16 cellular contexts compared by ENCODE assay signal in the genomic region with DNA sequence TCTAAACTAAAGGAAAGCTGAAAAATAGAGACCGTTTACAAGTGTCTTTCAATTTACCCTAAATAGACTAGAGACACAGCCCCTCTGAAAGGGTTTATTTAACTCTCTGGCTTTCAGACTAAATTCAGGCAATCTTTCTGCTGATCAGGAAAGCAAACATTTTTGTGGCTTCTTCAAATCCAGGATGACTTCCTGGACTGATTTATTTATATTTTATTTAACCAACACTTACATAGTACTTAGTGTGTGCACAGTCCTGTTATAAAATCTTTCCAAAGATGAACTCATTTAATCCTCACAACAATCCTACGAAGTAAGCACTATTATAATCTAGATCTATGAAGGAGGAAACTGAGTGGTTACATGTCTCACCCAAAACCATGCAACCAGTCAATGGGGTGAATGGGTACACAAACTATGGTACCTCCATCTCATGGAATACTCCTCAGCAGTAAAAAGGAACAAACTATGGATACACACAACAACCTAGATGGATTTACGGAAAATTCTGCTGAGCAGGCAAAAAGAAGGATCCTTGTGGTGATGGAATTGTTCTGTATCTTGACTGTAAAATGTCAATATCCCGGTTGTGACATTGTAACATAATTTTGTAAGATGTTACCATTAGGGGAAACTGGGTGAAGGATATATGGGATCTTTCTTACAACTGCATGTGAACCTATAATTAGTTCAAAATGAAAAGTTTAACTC.
DNase-seq lines count a peak whose midpoint lies in the region; ATAC-seq, FAIRE-seq and TF ChIP-seq lines count a peak whose summit lies in the region.
"Had no signal": no experiment of that assay in that cellular context is flagged by ENCODE, and none has a peak within 500 bp of the region (broad histone marks: within the 10 kb centered on the region; RNA-seq: fewer than 3 reads in every experiment).

No MANE protein-coding gene starts in this region.

- no peak for TF ChIP-seq CTCF in A549 (IDR thresholded peaks at IDR 0.05)
- no peak for TF ChIP-seq CTCF in IMR-90 (conservative IDR thresholded peaks at IDR 0.05; ENCODE audit: low read depth, low read length)
- TF ChIP-seq CTCF in astrocyte of the spinal cord (IDR thresholded peaks at IDR 0.05; ENCODE audit: low read depth, low read length): no peak
- no peak for TF ChIP-seq CTCF in left lung (IDR thresholded peaks at IDR 0.05)
- TF ChIP-seq CTCF in D721Med (IDR thresholded peaks at IDR 0.05; ENCODE audit: insufficient read depth, missing control alignments): no peak

- no peak for TF ChIP-seq POLR2A in A549 (IDR thresholded peaks at IDR 0.05; ENCODE audit: low read length)
- TF ChIP-seq POLR2A in IMR-90 (IDR thresholded peaks at IDR 0.05; ENCODE audit: low read depth, low read length): no peak

- no peak overlapping the region for H2BK120ac ChIP-seq in IMR-90 (ENCODE audit: low read depth, low read length)

- H3K4me2 ChIP-seq in A549 (no peak overlapping the region), IMR-90 (ENCODE audit: low read depth, low read length) (peak overlapping the region; percentile 1; the same call in 1 of the 2 replicates)
- H3K4me2 ChIP-seq: PC-9 had no signal

- no peak overlapping the region for H4K91ac ChIP-seq in IMR-90 (ENCODE audit: insufficient read depth, low read depth, low read length)

- no peak for FAIRE-seq in A549 (lab: Jason Lieb, UNC)
- FAIRE-seq in D721Med (lab: Jason Lieb, UNC): no peak

- no peak for TF ChIP-seq EP300 in A549 (IDR thresholded peaks at IDR 0.05)

- no peak overlapping the region for H3K27ac ChIP-seq in A549
- H3K27ac ChIP-seq in IMR-90 (ENCODE audit: insufficient read depth, low read length): no peak overlapping the region
- no peak overlapping the region for H3K27ac ChIP-seq in left lung
- H3K27ac ChIP-seq: PC-9, SJCRH30 had no signal

- H3K23ac ChIP-seq in IMR-90 (ENCODE audit: low read depth, low read length): no peak overlapping the region

- 67% methylated on average over 4 of the region's 4 CpGs for WGBS in A549 (ENCODE audit: missing lambda C conversion rate)
- WGBS in IMR-90 (ENCODE audit: extremely low coverage in 2 of 2, insufficient read length in 1 of 2), 2 experiments: no CpG with 5 or more reads among the region's 4 CpGs

- H3K27me3 ChIP-seq in IMR-90 (ENCODE audit: control insufficient read depth, insufficient read depth, low read length): no peaks in the 10 kb centered on the region; the same call in none of the 2 replicates
- no peaks in the 10 kb centered on the region for H3K27me3 ChIP-seq in left lung
- H3K27me3 ChIP-seq: SJCRH30 had no signal

- H3K36me3 ChIP-seq in IMR-90 (ENCODE audit: control insufficient read depth, insufficient read depth, low read length): no peaks in the 10 kb centered on the region
- no peaks in the 10 kb centered on the region for H3K36me3 ChIP-seq in left lung
- H3K36me3 ChIP-seq: SJCRH30 had no signal

- no TSS peak for BruUV-seq in IMR-90 (replicated peaks; lab: Mats Ljungman, UMichigan)

- CTCF ChIA-PET in A549 (lab: Yijun Ruan, JAX) (no interaction called here), IMR-90 (lab: Yijun Ruan, JAX) (interaction anchor here (0.8 kb wide), 1 partner anchor 18 kb away, joined by 3 read pairs; no protein-coding TSS in a partner anchor), HEK293T (lab: Yijun Ruan, JAX) (no interaction called here)

- no peak overlapping the region for H3K9ac ChIP-seq in IMR-90 (ENCODE audit: low read depth, low read length)

- no peak overlapping the region for H3K4ac ChIP-seq in IMR-90 (ENCODE audit: low read depth, low read length)

- H3K4me3 ChIP-seq in A549 (no peak overlapping the region), IMR-90 (ENCODE audit: insufficient read depth, low read depth, low read length) (no peak overlapping the region), astrocyte of the spinal cord (ENCODE audit: low read depth, low read length) (no peak overlapping the region), left lung (no peak overlapping the region)
- H3K4me3 ChIP-seq: PC-9, SJCRH30 had no signal

- H4K5ac ChIP-seq in IMR-90 (ENCODE audit: low read depth, low read length): no peak overlapping the region; the same call in 1 of the 2 replicates

- H2BK20ac ChIP-seq in IMR-90 (ENCODE audit: low read depth, low read length): no peak overlapping the region

- no peaks in the 10 kb centered on the region for H4K20me1 ChIP-seq in IMR-90 (ENCODE audit: insufficient read depth, low read length)

- H2BK5ac ChIP-seq in IMR-90 (ENCODE audit: low read depth, low read length, poor library complexity, severe bottlenecking): no peak overlapping the region

- H3K18ac ChIP-seq in IMR-90 (ENCODE audit: low read depth, low read length): no peak overlapping the region

- no peak overlapping the region for H2AK5ac ChIP-seq in IMR-90 (ENCODE audit: low read depth, low read length)

- POLR2A ChIA-PET in A549 (lab: Yijun Ruan, JAX): no interaction called here
- POLR2A ChIA-PET in IMR-90 (lab: Charles Lee; ENCODE audit: unreplicated experiment): no interaction called here
- POLR2A ChIA-PET in HEK293T (lab: Yijun Ruan, JAX): no interaction called here

- ATAC-seq in A549 (no peak), IMR-90 (ENCODE audit: low read depth) (peak; percentile 65), left lung (peak; percentile 16)

- intact Hi-C loops in IMR-90 (cut with micrococcal nuclease) (no loop called here), left lung (cut with DNase I) (no loop called here)

- H2AFZ ChIP-seq in IMR-90 (replicated peaks; ENCODE audit: low read length, poor library complexity): no peak overlapping the region
- H2AFZ ChIP-seq: PC-9 had no signal

- in situ Hi-C loops in IMR-90 (cut with MboI; ENCODE audit: low sequenced_read_pairs): no loop called here
- in situ Hi-C loops in astrocyte of the spinal cord (cut with HindIII; ENCODE audit: low sequenced_read_pairs): no loop called here

- no peak overlapping the region; a peak in 1 of 4 replicates for H4K8ac ChIP-seq in IMR-90 (ENCODE audit: low read depth in 2 of 2, low read length in 2 of 2)

- H2AK9ac ChIP-seq in IMR-90 (replicated peaks; ENCODE audit: low read depth, low read length, poor library complexity): no peak overlapping the region

- H3K14ac ChIP-seq in IMR-90 (replicated peaks; ENCODE audit: low read depth, low read length): no peak overlapping the region

- dilution Hi-C loops in IMR-90 (cut with HindIII; ENCODE audit: low sequenced_read_pairs, unreplicated experiment): no loop called here

- TF ChIP-seq RAD21 in A549 (conservative IDR thresholded peaks at IDR 0.05 in 1 of 2, IDR thresholded peaks at IDR 0.05 in 1 of 2) (no peak), IMR-90 (IDR thresholded peaks at IDR 0.05; ENCODE audit: low read length) (no peak)

- DNase-seq in A549 (ENCODE audit: low read depth in 1 of 2, low spot score in 1 of 2) (no peak), IMR-90 (peak; percentile 24), astrocyte of the spinal cord (ENCODE audit: low read depth, low spot score) (peak; percentile 3), left lung (no peak), D721Med (ENCODE audit: insufficient read length, low spot score) (no peak), SIG-M5 treated with dmso at 0.1 percent for 504 hours (lab: John Stamatoyannopoulos, UW; ENCODE audit: unreplicated experiment) (no peak), HEK293T (ENCODE audit: extremely low spot score) (no peak)
- DNase-seq: GDM1, H9, KG1, NCI-H1417 treated with DMSO at 0.1 percent for 48 hours, NCI-H187 treated with DMSO at 0.1 percent for 48 hours, NCI-H345, NCI-H524 treated with DMSO at 0.1 percent for 48 hours, PC-9, SJCRH30 had no signal

- H3K9me1 ChIP-seq in IMR-90 (ENCODE audit: insufficient read depth, low read length): peaks cover 4% of the 10 kb centered on the region; the same call in 1 of the 2 replicates

- H3K9me3 ChIP-seq in A549 (no peaks in the 10 kb centered on the region), IMR-90 (ENCODE audit: control insufficient read depth, insufficient read depth, low read length) (no peaks in the 10 kb centered on the region), left lung (no peaks in the 10 kb centered on the region)
- H3K9me3 ChIP-seq: SJCRH30 had no signal

- H3K4me1 ChIP-seq in A549 (no peaks in the 10 kb centered on the region), IMR-90 (ENCODE audit: control insufficient read depth, insufficient read depth, low read length) (no peaks in the 10 kb centered on the region), left lung (no peaks in the 10 kb centered on the region)
- H3K4me1 ChIP-seq: SJCRH30 had no signal

- H2BK15ac ChIP-seq in IMR-90 (ENCODE audit: low read depth, low read length): no peak overlapping the region

- H3K79me1 ChIP-seq in IMR-90 (ENCODE audit: low read depth in 1 of 2, low read length in 2 of 2): no peaks in the 10 kb centered on the region

- no peak overlapping the region for H3K56ac ChIP-seq in IMR-90 (ENCODE audit: extremely low read depth, insufficient read depth, low read length)

TF ChIP-seq in A549, 52 proteins besides CTCF, POLR2A, EP300 and RAD21 (continues in another document):
- TF ChIP-seq, protein P1, sequence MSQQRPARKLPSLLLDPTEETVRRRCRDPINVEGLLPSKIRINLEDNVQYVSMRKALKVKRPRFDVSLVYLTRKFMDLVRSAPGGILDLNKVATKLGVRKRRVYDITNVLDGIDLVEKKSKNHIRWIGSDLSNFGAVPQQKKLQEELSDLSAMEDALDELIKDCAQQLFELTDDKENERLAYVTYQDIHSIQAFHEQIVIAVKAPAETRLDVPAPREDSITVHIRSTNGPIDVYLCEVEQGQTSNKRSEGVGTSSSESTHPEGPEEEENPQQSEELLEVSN (IDR thresholded peaks at IDR 0.05; ENCODE audit: borderline replicate concordance, low read depth): no peak
- TF ChIP-seq MAFK (IDR thresholded peaks at IDR 0.05; ENCODE audit: partially characterized antibody): peak; percentile 93

TF ChIP-seq in IMR-90, 13 proteins besides CTCF, POLR2A, EP300 and RAD21:
- TF ChIP-seq MAFK (IDR thresholded peaks at IDR 0.05; ENCODE audit: low read depth, low read length) (peak; percentile 97), MXI1 (IDR thresholded peaks at IDR 0.05; ENCODE audit: borderline replicate concordance, low read depth, low read length) (no peak)

TF ChIP-seq in HEK293T, 16 proteins besides CTCF, POLR2A, EP300 and RAD21:
- no peak for TF ChIP-seq ARNT (IDR thresholded peaks at IDR 0.05)
- no peak for TF ChIP-seq SUZ12 (IDR thresholded peaks at IDR 0.05)

Comparison
In these comparisons a context has a peak if more than half of its experiments do, and no peak if none do; other contexts are left out.
1. ATAC-seq: peak in IMR-90 (single experiment) and left lung (single experiment); none in A549 (0 of 2).
2. DNase-seq: peak in IMR-90 (single experiment) and astrocyte of the spinal cord (single experiment); none in A549 (0 of 2), left lung (0 of 2), D721Med (single experiment), SIG-M5 treated with dmso at 0.1 percent for 504 hours (single experiment) and HEK293T (single experiment).